In the genomic region with DNA sequence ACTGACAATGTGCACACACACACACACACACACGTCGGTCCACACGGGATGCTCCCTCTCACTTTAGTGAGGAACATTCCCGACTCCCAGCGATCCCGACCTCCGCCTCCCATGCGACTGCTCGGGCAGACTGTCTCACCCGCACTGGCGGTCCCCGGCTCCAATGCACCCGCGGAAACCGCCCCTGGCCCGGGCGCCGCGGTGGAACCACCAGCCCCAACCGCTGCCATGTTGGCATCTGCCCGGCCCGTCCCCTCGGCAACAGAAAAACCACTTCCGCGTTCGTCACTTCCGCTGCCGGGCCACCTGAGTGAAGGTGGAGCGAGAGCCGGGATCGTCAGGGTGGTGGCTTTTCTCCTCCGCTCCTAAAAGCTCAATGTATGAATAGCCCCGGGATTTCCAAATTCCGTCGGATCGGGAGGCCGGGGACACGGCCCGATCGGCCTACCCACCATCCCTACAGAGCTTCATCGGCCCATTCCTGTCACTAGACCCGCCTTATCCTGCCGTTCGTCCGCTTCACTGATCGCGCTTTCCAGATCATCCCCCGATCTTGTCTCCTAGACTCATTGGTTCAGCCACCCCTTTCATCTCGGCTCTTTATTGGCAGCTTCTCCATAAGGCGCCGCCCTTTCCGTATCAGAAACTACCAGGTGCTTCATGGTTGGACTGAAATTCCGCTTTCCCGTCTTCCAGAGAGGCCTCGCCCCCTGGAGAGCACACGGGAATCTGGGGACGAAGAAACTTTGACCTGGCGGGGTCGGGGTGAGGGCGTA, we compare ENCODE assay signal across 1 cellular context.
TF ChIP-seq lines count a peak whose summit lies in the region.

Gene SLC35A2 (minus strand): TSS at position 240 of the 776 bp plus-strand sequence. CDS start 10 bp downstream, at position 230.

TF ChIP-seq in HepG2, 621 proteins besides CTCF, POLR2A, EP300 and RAD21 (continued from another document and continues in another):
- peak; percentile 74 for TF ChIP-seq PHF20 (CRISPR knock-in tag; IDR thresholded peaks at IDR 0.05)
- TF ChIP-seq SALL1 (CRISPR knock-in tag; IDR thresholded peaks at IDR 0.05) = 0 out of 2 replicates have a peak, but pooled peaks have one; percentile 30
- 0 out of 2 replicates have a peak, but pooled peaks have one; percentile 80 for TF ChIP-seq ZSCAN31 (CRISPR knock-in tag; IDR thresholded peaks at IDR 0.05; ENCODE audit: low read depth)
- TF ChIP-seq PAXIP1 (CRISPR knock-in tag; conservative IDR thresholded peaks at IDR 0.05) = peak; percentile 22; the same call in 1 of the 2 replicates
- TF ChIP-seq JUND (CRISPR knock-in tag; IDR thresholded peaks at IDR 0.05) = no peak
- TF ChIP-seq PHF5A (CRISPR knock-in tag; IDR thresholded peaks at IDR 0.05; ENCODE audit: low read depth, unreplicated experiment) = no peak
- no peak for TF ChIP-seq MEIS1 (CRISPR knock-in tag; IDR thresholded peaks at IDR 0.05; ENCODE audit: borderline replicate concordance)
- no peak for TF ChIP-seq GTF3A (CRISPR knock-in tag; conservative IDR thresholded peaks at IDR 0.05)
- peak; percentile 86 for TF ChIP-seq GATAD1 (CRISPR knock-in tag; IDR thresholded peaks at IDR 0.05)
- no peak for TF ChIP-seq ZNF563 (CRISPR knock-in tag; IDR thresholded peaks at IDR 0.05)
- TF ChIP-seq, protein P1, sequence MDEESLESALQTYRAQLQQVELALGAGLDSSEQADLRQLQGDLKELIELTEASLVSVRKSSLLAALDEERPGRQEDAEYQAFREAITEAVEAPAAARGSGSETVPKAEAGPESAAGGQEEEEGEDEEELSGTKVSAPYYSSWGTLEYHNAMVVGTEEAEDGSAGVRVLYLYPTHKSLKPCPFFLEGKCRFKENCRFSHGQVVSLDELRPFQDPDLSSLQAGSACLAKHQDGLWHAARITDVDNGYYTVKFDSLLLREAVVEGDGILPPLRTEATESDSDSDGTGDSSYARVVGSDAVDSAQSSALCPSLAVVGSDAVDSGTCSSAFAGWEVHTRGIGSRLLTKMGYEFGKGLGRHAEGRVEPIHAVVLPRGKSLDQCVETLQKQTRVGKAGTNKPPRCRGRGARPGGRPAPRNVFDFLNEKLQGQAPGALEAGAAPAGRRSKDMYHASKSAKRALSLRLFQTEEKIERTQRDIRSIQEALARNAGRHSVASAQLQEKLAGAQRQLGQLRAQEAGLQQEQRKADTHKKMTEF (CRISPR knock-in tag; IDR thresholded peaks at IDR 0.05) = no peak
- TF ChIP-seq NONO (IDR thresholded peaks at IDR 0.05) = no peak
- 0 out of 2 replicates have a peak, but pooled peaks have one; percentile 38 for TF ChIP-seq NONO (CRISPR knock-in tag; conservative IDR thresholded peaks at IDR 0.05)
- peak; percentile 35; the same call in 1 of the 2 replicates for TF ChIP-seq HDAC2 (CRISPR knock-in tag; IDR thresholded peaks at IDR 0.05)
- TF ChIP-seq ZNF589 (CRISPR knock-in tag; conservative IDR thresholded peaks at IDR 0.05) = 0 out of 2 replicates have a peak, but pooled peaks have one; percentile 69
- TF ChIP-seq SETDB1 (CRISPR knock-in tag; IDR thresholded peaks at IDR 0.05; ENCODE audit: borderline replicate concordance) = no peak
- TF ChIP-seq RBM22 (optimal IDR thresholded peaks at IDR 0.05; ENCODE audit: low read length) = no peak
- no peak for TF ChIP-seq CAMTA2 (CRISPR knock-in tag; IDR thresholded peaks at IDR 0.05; ENCODE audit: borderline replicate concordance)
- TF ChIP-seq NFYC (CRISPR knock-in tag; IDR thresholded peaks at IDR 0.05) = peak; percentile 61
- peak; percentile 55; the same call in 1 of the 2 replicates for TF ChIP-seq HDAC1 (CRISPR knock-in tag; IDR thresholded peaks at IDR 0.05)
- no peak for TF ChIP-seq DZIP1 (CRISPR knock-in tag; IDR thresholded peaks at IDR 0.05)
- TF ChIP-seq NBN (conservative IDR thresholded peaks at IDR 0.05) = no peak
- TF ChIP-seq, protein P2, sequence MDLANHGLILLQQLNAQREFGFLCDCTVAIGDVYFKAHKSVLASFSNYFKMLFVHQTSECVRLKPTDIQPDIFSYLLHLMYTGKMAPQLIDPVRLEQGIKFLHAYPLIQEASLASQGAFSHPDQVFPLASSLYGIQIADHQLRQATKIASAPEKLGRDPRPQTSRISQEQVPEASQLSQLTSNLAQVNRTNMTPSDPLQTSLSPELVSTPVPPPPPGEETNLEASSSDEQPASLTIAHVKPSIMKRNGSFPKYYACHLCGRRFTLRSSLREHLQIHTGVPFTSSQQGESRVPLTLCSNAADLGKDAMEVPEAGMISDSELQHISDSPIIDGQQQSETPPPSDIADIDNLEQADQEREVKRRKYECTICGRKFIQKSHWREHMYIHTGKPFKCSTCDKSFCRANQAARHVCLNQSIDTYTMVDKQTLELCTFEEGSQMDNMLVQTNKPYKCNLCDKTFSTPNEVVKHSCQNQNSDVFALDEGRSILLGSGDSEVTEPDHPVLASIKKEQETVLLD (CRISPR knock-in tag; IDR thresholded peaks at IDR 0.05; ENCODE audit: low read depth) = no peak
- TF ChIP-seq SMAD3 (CRISPR knock-in tag; IDR thresholded peaks at IDR 0.05) = no peak
- TF ChIP-seq ZNF770 (CRISPR knock-in tag; IDR thresholded peaks at IDR 0.05) = no peak
- TF ChIP-seq SP5 (CRISPR knock-in tag; IDR thresholded peaks at IDR 0.05; ENCODE audit: borderline replicate concordance, low read depth) = no peak
- no peak for TF ChIP-seq SOX13 (IDR thresholded peaks at IDR 0.05)
- no peak for TF ChIP-seq SOX13 (CRISPR knock-in tag; conservative IDR thresholded peaks at IDR 0.05 in 1 of 2, IDR thresholded peaks at IDR 0.05 in 1 of 2)
- no peak for TF ChIP-seq SYNCRIP (IDR thresholded peaks at IDR 0.05; ENCODE audit: insufficient read depth, low read depth, low read length)
- TF ChIP-seq GABPA (IDR thresholded peaks at IDR 0.05; ENCODE audit: low read depth, low read length) = no peak
- TF ChIP-seq GABPA (CRISPR knock-in tag; IDR thresholded peaks at IDR 0.05; ENCODE audit: low read depth) = peak; percentile 93
- TF ChIP-seq NR2F2 (IDR thresholded peaks at IDR 0.05; ENCODE audit: borderline replicate concordance, low read depth) = no peak
- TF ChIP-seq SNRNP70 (IDR thresholded peaks at IDR 0.05; ENCODE audit: low read depth, low read length) = no peak
- 0 out of 2 replicates have a peak, but pooled peaks have one; percentile 32 for TF ChIP-seq NR2F6 (IDR thresholded peaks at IDR 0.05)
- 0 out of 2 replicates have a peak, but pooled peaks have one; percentile 8 for TF ChIP-seq NR2F6 (CRISPR knock-in tag; IDR thresholded peaks at IDR 0.05)
- no peak for TF ChIP-seq ZNF264 (CRISPR knock-in tag; IDR thresholded peaks at IDR 0.05)
- TF ChIP-seq MLLT10 (CRISPR knock-in tag; IDR thresholded peaks at IDR 0.05) = no peak
- TF ChIP-seq, protein P3, sequence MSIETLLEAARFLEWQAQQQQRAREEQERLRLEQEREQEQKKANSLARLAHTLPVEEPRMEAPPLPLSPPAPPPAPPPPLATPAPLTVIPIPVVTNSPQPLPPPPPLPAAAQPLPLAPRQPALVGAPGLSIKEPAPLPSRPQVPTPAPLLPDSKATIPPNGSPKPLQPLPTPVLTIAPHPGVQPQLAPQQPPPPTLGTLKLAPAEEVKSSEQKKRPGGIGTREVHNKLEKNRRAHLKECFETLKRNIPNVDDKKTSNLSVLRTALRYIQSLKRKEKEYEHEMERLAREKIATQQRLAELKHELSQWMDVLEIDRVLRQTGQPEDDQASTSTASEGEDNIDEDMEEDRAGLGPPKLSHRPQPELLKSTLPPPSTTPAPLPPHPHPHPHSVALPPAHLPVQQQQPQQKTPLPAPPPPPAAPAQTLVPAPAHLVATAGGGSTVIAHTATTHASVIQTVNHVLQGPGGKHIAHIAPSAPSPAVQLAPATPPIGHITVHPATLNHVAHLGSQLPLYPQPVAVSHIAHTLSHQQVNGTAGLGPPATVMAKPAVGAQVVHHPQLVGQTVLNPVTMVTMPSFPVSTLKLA (IDR thresholded peaks at IDR 0.05) = no peak
- TF ChIP-seq IRF2 (CRISPR knock-in tag; IDR thresholded peaks at IDR 0.05) = peak; percentile 36; the same call in 1 of the 2 replicates
- 0 out of 2 replicates have a peak, but pooled peaks have one; percentile 46 for TF ChIP-seq KMT2A (CRISPR knock-in tag; IDR thresholded peaks at IDR 0.05)
- TF ChIP-seq TP53 (CRISPR knock-in tag; conservative IDR thresholded peaks at IDR 0.05) = no peak; the same call in 1 of the 2 replicates
- peak; percentile 48; the same call in 1 of the 2 replicates for TF ChIP-seq MEF2D (CRISPR knock-in tag; IDR thresholded peaks at IDR 0.05)
- TF ChIP-seq TCF7L2 (IDR thresholded peaks at IDR 0.05; ENCODE audit: low read depth, low read length) = no peak
- peak; percentile 72 for TF ChIP-seq ZNF687 (CRISPR knock-in tag; IDR thresholded peaks at IDR 0.05)
- TF ChIP-seq, protein P4, sequence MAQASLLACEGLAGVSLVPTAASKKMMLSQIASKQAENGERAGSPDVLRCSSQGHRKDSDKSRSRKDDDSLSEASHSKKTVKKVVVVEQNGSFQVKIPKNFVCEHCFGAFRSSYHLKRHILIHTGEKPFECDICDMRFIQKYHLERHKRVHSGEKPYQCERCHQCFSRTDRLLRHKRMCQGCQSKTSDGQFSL (CRISPR knock-in tag; IDR thresholded peaks at IDR 0.05) = no peak
